1 cellular context compared by ENCODE assay signal in genomic region chr3:42581400-42581708, GRCh38.
TF ChIP-seq lines count a peak whose summit lies in the region.

No MANE protein-coding gene starts in this region.

TF ChIP-seq in GM12878, 131 proteins besides CTCF, POLR2A, EP300 and RAD21:
- TF ChIP-seq SMARCA5 (IDR thresholded peaks at IDR 0.05) = no peak
- no peak for TF ChIP-seq FOS (IDR thresholded peaks at IDR 0.05; ENCODE audit: borderline replicate concordance, extremely low read depth, insufficient read length)
- no peak for TF ChIP-seq CEBPB (IDR thresholded peaks at IDR 0.05; ENCODE audit: borderline replicate concordance in 1 of 2, low read depth in 2 of 2, low read length in 2 of 2)
- no peak for TF ChIP-seq TCF7 (IDR thresholded peaks at IDR 0.05; ENCODE audit: borderline replicate concordance)
- no peak for TF ChIP-seq BCLAF1 (IDR thresholded peaks at IDR 0.05)
- TF ChIP-seq EZH2 (IDR thresholded peaks at IDR 0.05; ENCODE audit: borderline replicate concordance, control insufficient read depth, low read depth, low read length) = no peak
- TF ChIP-seq NKRF (conservative IDR thresholded peaks at IDR 0.05) = no peak
- TF ChIP-seq, protein P1, sequence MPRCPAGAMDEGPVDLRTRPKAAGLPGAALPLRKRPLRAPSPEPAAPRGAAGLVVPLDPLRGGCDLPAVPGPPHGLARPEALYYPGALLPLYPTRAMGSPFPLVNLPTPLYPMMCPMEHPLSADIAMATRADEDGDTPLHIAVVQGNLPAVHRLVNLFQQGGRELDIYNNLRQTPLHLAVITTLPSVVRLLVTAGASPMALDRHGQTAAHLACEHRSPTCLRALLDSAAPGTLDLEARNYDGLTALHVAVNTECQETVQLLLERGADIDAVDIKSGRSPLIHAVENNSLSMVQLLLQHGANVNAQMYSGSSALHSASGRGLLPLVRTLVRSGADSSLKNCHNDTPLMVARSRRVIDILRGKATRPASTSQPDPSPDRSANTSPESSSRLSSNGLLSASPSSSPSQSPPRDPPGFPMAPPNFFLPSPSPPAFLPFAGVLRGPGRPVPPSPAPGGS (IDR thresholded peaks at IDR 0.05; ENCODE audit: borderline replicate concordance, insufficient read depth, low read depth, low read length, poor library complexity, severe bottlenecking) = no peak
- TF ChIP-seq LARP7 (IDR thresholded peaks at IDR 0.05) = no peak
- no peak for TF ChIP-seq IRF4 (IDR thresholded peaks at IDR 0.05; ENCODE audit: low read depth, low read length)
- no peak for TF ChIP-seq NRF1 (conservative IDR thresholded peaks at IDR 0.05; ENCODE audit: low read depth, low read length)
- TF ChIP-seq MTA3 (IDR thresholded peaks at IDR 0.05; ENCODE audit: borderline replicate concordance, low read length) = no peak
- no peak for TF ChIP-seq SP1 (IDR thresholded peaks at IDR 0.05; ENCODE audit: low read depth, low read length)
- TF ChIP-seq SMC3 (IDR thresholded peaks at IDR 0.05; ENCODE audit: borderline replicate concordance, low read length) = no peak
- TF ChIP-seq, protein P2, sequence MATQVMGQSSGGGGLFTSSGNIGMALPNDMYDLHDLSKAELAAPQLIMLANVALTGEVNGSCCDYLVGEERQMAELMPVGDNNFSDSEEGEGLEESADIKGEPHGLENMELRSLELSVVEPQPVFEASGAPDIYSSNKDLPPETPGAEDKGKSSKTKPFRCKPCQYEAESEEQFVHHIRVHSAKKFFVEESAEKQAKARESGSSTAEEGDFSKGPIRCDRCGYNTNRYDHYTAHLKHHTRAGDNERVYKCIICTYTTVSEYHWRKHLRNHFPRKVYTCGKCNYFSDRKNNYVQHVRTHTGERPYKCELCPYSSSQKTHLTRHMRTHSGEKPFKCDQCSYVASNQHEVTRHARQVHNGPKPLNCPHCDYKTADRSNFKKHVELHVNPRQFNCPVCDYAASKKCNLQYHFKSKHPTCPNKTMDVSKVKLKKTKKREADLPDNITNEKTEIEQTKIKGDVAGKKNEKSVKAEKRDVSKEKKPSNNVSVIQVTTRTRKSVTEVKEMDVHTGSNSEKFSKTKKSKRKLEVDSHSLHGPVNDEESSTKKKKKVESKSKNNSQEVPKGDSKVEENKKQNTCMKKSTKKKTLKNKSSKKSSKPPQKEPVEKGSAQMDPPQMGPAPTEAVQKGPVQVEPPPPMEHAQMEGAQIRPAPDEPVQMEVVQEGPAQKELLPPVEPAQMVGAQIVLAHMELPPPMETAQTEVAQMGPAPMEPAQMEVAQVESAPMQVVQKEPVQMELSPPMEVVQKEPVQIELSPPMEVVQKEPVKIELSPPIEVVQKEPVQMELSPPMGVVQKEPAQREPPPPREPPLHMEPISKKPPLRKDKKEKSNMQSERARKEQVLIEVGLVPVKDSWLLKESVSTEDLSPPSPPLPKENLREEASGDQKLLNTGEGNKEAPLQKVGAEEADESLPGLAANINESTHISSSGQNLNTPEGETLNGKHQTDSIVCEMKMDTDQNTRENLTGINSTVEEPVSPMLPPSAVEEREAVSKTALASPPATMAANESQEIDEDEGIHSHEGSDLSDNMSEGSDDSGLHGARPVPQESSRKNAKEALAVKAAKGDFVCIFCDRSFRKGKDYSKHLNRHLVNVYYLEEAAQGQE (IDR thresholded peaks at IDR 0.05; ENCODE audit: low read depth, low read length) = no peak
- no peak for TF ChIP-seq PAX5 (IDR thresholded peaks at IDR 0.05; ENCODE audit: borderline replicate concordance, low read depth, low read length)
- TF ChIP-seq CREM (IDR thresholded peaks at IDR 0.05; ENCODE audit: low read depth) = no peak
